38 cellular contexts compared by ENCODE assay signal in the genomic region with DNA sequence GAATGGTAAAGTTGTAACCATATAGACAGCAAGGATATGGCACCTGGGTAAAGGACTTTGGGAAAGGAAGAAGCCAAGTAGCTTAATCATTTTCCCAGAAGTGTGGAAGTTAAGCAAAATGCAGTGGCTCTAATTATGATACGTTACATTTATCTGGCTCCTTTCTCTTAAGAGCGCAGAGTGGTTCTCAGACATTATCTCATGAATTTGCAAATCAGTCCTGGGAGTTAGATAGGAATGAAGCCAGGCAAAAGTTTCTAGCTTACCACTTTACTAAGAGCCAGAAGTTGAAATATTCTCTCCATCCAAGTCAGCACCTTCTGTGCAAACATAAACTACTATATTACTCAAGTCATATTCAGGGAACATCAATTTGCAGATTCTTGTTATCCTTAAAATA. TPM values are rescaled to one million over a fixed set of nuclear protein-coding genes. Genes with fewer than 3 reads are reported as not detected.
"Had no signal": no experiment of that assay in that cellular context is flagged by ENCODE, and none has a peak within 500 bp of the region (broad histone marks: within the 10 kb centered on the region; RNA-seq: fewer than 3 reads in every experiment).

No MANE protein-coding gene starts in this region.

- H3K36me3 ChIP-seq: adrenal gland, ascending aorta, brain microvascular endothelial cell, breast epithelium, cardiac muscle cell had no signal

- H3K9me3 ChIP-seq: adrenal gland, ascending aorta, body of pancreas, breast epithelium had no signal

- H3K27ac Mint-ChIP-seq: activated naive CD4-positive, alpha-beta T cell treated with anti-CD3 and anti-CD28 coated beads for 36 hours; activated naive CD4-positive, alpha-beta T cell treated with anti-CD3 and anti-CD28 coated beads, Interleukin-2, amount 10 ng/mL, durations not matched to agents 7 days and 5 days; activated naive CD4-positive, alpha-beta T cell treated with anti-CD3 and anti-CD28 coated beads, Interleukin-2, amount 50 U/mL, for 24 hours; activated naive CD4-positive, alpha-beta T cell treated with anti-CD3 and anti-CD28 coated beads, Interleukin-2, amount 50 U/mL, for 72 hours; activated naive CD8-positive, alpha-beta T cell; activated naive CD8-positive, alpha-beta T cell treated with anti-CD3 and anti-CD28 coated beads for 36 hours; activated naive CD8-positive, alpha-beta T cell treated with anti-CD3 and anti-CD28 coated beads, Interleukin-2, amount 10 ng/mL, durations not matched to agents 7 days and 5 days; activated naive CD8-positive, alpha-beta T cell treated with anti-CD3 and anti-CD28 coated beads, Interleukin-2, amount 50 U/mL, for 24 hours; activated T-cell treated with anti-CD3 and anti-CD28 coated beads, Interleukin-2, amount 50 U/mL, for 24 hours; activated T-cell treated with anti-CD3 and anti-CD28 coated beads, Interleukin-2, amount 50 U/mL, for 72 hours; activated T-helper 1 cell treated with anti-CD3 and anti-CD28 coated beads, Interleukin-12 subunit alpha, Interleukin-12 subunit beta, Interleukin-2, Interleukin-4 antibody, amounts not matched to agents 30 ng/mL and 10 ng/mL and 1 ng/mL, durations not matched to agents 14 hours and 24 hours and 36 hours; activated T-helper 17 cell treated with anti-CD3 and anti-CD28 coated beads, Interleukin-2, amount 50 U/mL, for 72 hours; activated T-helper 2 cell treated with anti-CD3 and anti-CD28 coated beads, Interferon-gamma antibody, Interleukin-2, Interleukin-4, amounts not matched to agents 10 μg/mL and 5 μg/mL and 100 μg/mL, durations not matched to agents 14 hours and 24 hours and 36 hours; brain had no signal

- H3K36me3 Mint-ChIP-seq: activated naive CD4-positive, alpha-beta T cell treated with anti-CD3 and anti-CD28 coated beads, Interleukin-2, amount 10 ng/mL, durations not matched to agents 7 days and 5 days; activated naive CD4-positive, alpha-beta T cell treated with anti-CD3 and anti-CD28 coated beads, Interleukin-2, amount 50 U/mL, for 24 hours; activated naive CD4-positive, alpha-beta T cell treated with anti-CD3 and anti-CD28 coated beads, Interleukin-2, amount 50 U/mL, for 72 hours; activated naive CD8-positive, alpha-beta T cell; activated naive CD8-positive, alpha-beta T cell treated with anti-CD3 and anti-CD28 coated beads for 36 hours; activated naive CD8-positive, alpha-beta T cell treated with anti-CD3 and anti-CD28 coated beads, Interleukin-2, amount 10 ng/mL, durations not matched to agents 7 days and 5 days; brain had no signal

- H3K4me3 ChIP-seq: adrenal gland, ascending aorta, body of pancreas, breast epithelium, cardiac muscle cell had no signal

- H3K27ac ChIP-seq: adrenal gland, ascending aorta, body of pancreas, brain microvascular endothelial cell, breast epithelium, cardiac muscle cell had no signal

- H3K4me1 Mint-ChIP-seq: activated naive CD4-positive, alpha-beta T cell treated with anti-CD3 and anti-CD28 coated beads, Interleukin-2, amount 10 ng/mL, durations not matched to agents 7 days and 5 days; activated naive CD4-positive, alpha-beta T cell treated with anti-CD3 and anti-CD28 coated beads, Interleukin-2, amount 50 U/mL, for 24 hours; activated naive CD8-positive, alpha-beta T cell treated with anti-CD3 and anti-CD28 coated beads for 36 hours; activated naive CD8-positive, alpha-beta T cell treated with anti-CD3 and anti-CD28 coated beads, Interleukin-2, amount 10 ng/mL, durations not matched to agents 7 days and 5 days; activated naive CD8-positive, alpha-beta T cell treated with anti-CD3 and anti-CD28 coated beads, Interleukin-2, amount 50 U/mL, for 24 hours; brain; central memory CD8-positive, alpha-beta T cell had no signal

- H3K4me1 ChIP-seq: adrenal gland, ascending aorta, body of pancreas, breast epithelium had no signal

- H3K27me3 Mint-ChIP-seq: activated naive CD4-positive, alpha-beta T cell treated with anti-CD3 and anti-CD28 coated beads, Interleukin-2, amount 10 ng/mL, durations not matched to agents 7 days and 5 days; activated naive CD4-positive, alpha-beta T cell treated with anti-CD3 and anti-CD28 coated beads, Interleukin-2, amount 50 U/mL, for 24 hours; central memory CD8-positive, alpha-beta T cell had no signal

- H3K9me3 Mint-ChIP-seq: activated naive CD4-positive, alpha-beta T cell treated with anti-CD3 and anti-CD28 coated beads for 36 hours; activated naive CD4-positive, alpha-beta T cell treated with anti-CD3 and anti-CD28 coated beads, Interleukin-2, amount 10 ng/mL, durations not matched to agents 7 days and 5 days; activated naive CD4-positive, alpha-beta T cell treated with anti-CD3 and anti-CD28 coated beads, Interleukin-2, amount 50 U/mL, for 24 hours; activated naive CD4-positive, alpha-beta T cell treated with anti-CD3 and anti-CD28 coated beads, Interleukin-2, amount 50 U/mL, for 72 hours; activated naive CD8-positive, alpha-beta T cell treated with anti-CD3 and anti-CD28 coated beads for 36 hours; activated naive CD8-positive, alpha-beta T cell treated with anti-CD3 and anti-CD28 coated beads, Interleukin-2, amount 10 ng/mL, durations not matched to agents 7 days and 5 days; activated naive CD8-positive, alpha-beta T cell treated with anti-CD3 and anti-CD28 coated beads, Interleukin-2, amount 50 U/mL, for 24 hours; activated T-cell treated with anti-CD3 and anti-CD28 coated beads, Interleukin-2, amount 50 U/mL, for 24 hours; activated T-cell treated with anti-CD3 and anti-CD28 coated beads, Interleukin-2, amount 50 U/mL, for 4 hours; activated T-cell treated with anti-CD3 and anti-CD28 coated beads, Interleukin-2, amount 50 U/mL, for 72 hours; activated T-helper 1 cell treated with anti-CD3 and anti-CD28 coated beads, Interleukin-12 subunit alpha, Interleukin-12 subunit beta, Interleukin-2, Interleukin-4 antibody, amounts not matched to agents 30 ng/mL and 10 ng/mL and 1 ng/mL, durations not matched to agents 14 hours and 24 hours and 36 hours; activated T-helper 17 cell treated with anti-CD3 and anti-CD28 coated beads, Interleukin-2, amount 50 U/mL, for 72 hours; activated T-helper 2 cell treated with anti-CD3 and anti-CD28 coated beads, Interferon-gamma antibody, Interleukin-2, Interleukin-4, amounts not matched to agents 10 μg/mL and 5 μg/mL and 100 μg/mL, durations not matched to agents 14 hours and 24 hours and 36 hours had no signal

- ATAC-seq: activated naive CD4-positive, alpha-beta T cell treated with anti-CD3 and anti-CD28 coated beads, Interleukin-2, amount 50 U/mL, for 72 hours; activated naive CD8-positive, alpha-beta T cell treated with anti-CD3 and anti-CD28 coated beads, Interleukin-2, amount 50 U/mL, for 24 hours; activated T-cell treated with anti-CD3 and anti-CD28 coated beads, Interleukin-2, amount 50 U/mL, for 4 hours; activated T-cell treated with anti-CD3 and anti-CD28 coated beads, Interleukin-2, amount 50 U/mL, for 72 hours; activated T-helper 17 cell treated with anti-CD3 and anti-CD28 coated beads, Interleukin-2, amount 50 U/mL, for 72 hours; body of pancreas had no signal

- H3K27me3 ChIP-seq: ascending aorta, body of pancreas, brain microvascular endothelial cell, breast epithelium had no signal

- DNase-seq: activated effector memory CD4-positive, alpha-beta T cell treated with anti-CD3 and anti-CD28 coated beads, Interleukin-2, amount 50 U/mL, for 16 hours; activated effector memory CD4-positive, alpha-beta T cell treated with Interleukin-2 at 50 U/mL for 16 hours; activated gamma-delta T cell; activated gamma-delta T cell treated with Interleukin-2 at 50 U/mL for 16 hours; activated naive CD4-positive, alpha-beta T cell; activated naive CD4-positive, alpha-beta T cell treated with anti-CD3 and anti-CD28 coated beads for 36 hours; activated naive CD4-positive, alpha-beta T cell treated with anti-CD3 and anti-CD28 coated beads, Interleukin-2, amount 10 ng/mL, durations not matched to agents 7 days and 5 days; activated naive CD4-positive, alpha-beta T cell treated with anti-CD3 and anti-CD28 coated beads, Interleukin-2, amount 50 U/mL, for 16 hours; activated naive CD4-positive, alpha-beta T cell treated with Interleukin-2 at 50 U/mL for 16 hours; activated naive CD8-positive, alpha-beta T cell treated with anti-CD3 and anti-CD28 coated beads for 36 hours; activated naive CD8-positive, alpha-beta T cell treated with anti-CD3 and anti-CD28 coated beads, Interleukin-2, amount 10 ng/mL, durations not matched to agents 7 days and 5 days; activated naive CD8-positive, alpha-beta T cell treated with anti-CD3 and anti-CD28 coated beads, Interleukin-2, amount 50 U/mL, for 24 hours; activated T-cell treated with anti-CD3 and anti-CD28 coated beads, Interleukin-2, amount 50 U/mL, for 1 hour; activated T-cell treated with anti-CD3 and anti-CD28 coated beads, Interleukin-2, amount 50 U/mL, for 24 hours; activated T-cell treated with anti-CD3 and anti-CD28 coated beads, Interleukin-2, amount 50 U/mL, for 4 hours; activated T-cell treated with anti-CD3 and anti-CD28 coated beads, Interleukin-2, amount 50 U/mL, for 48 hours; activated T-cell treated with anti-CD3 and anti-CD28 coated beads, Interleukin-2, amount 50 U/mL, for 72 hours; adrenal gland; amniotic stem cell; amygdala; anterior cingulate cortex; aorta; body of pancreas; brain microvascular endothelial cell; caudate nucleus; central memory CD4-positive, alpha-beta T cell; cerebellar nuclear complex had no signal

- H3K4me3 Mint-ChIP-seq: activated naive CD4-positive, alpha-beta T cell treated with anti-CD3 and anti-CD28 coated beads for 36 hours; activated naive CD4-positive, alpha-beta T cell treated with anti-CD3 and anti-CD28 coated beads, Interleukin-2, amount 10 ng/mL, durations not matched to agents 7 days and 5 days; activated naive CD4-positive, alpha-beta T cell treated with anti-CD3 and anti-CD28 coated beads, Interleukin-2, amount 50 U/mL, for 24 hours; activated naive CD8-positive, alpha-beta T cell; activated naive CD8-positive, alpha-beta T cell treated with anti-CD3 and anti-CD28 coated beads for 36 hours; activated naive CD8-positive, alpha-beta T cell treated with anti-CD3 and anti-CD28 coated beads, Interleukin-2, amount 10 ng/mL, durations not matched to agents 7 days and 5 days; activated naive CD8-positive, alpha-beta T cell treated with anti-CD3 and anti-CD28 coated beads, Interleukin-2, amount 50 U/mL, for 24 hours; activated T-cell treated with anti-CD3 and anti-CD28 coated beads, Interleukin-2, amount 50 U/mL, for 24 hours; activated T-cell treated with anti-CD3 and anti-CD28 coated beads, Interleukin-2, amount 50 U/mL, for 4 hours; activated T-cell treated with anti-CD3 and anti-CD28 coated beads, Interleukin-2, amount 50 U/mL, for 72 hours; activated T-helper 1 cell treated with anti-CD3 and anti-CD28 coated beads, Interleukin-12 subunit alpha, Interleukin-12 subunit beta, Interleukin-2, Interleukin-4 antibody, amounts not matched to agents 30 ng/mL and 10 ng/mL and 1 ng/mL, durations not matched to agents 14 hours and 24 hours and 36 hours; activated T-helper 17 cell treated with anti-CD3 and anti-CD28 coated beads, Interleukin-2, amount 50 U/mL, for 72 hours; brain; central memory CD8-positive, alpha-beta T cell had no signal

RNA-seq across cellular contexts. Expression of a gene that starts 10.9 kb away (rescaled TPM):
- total RNA-seq: activated naive CD4-positive, alpha-beta T cell treated with anti-CD3 and anti-CD28 coated beads for 36 hours; activated naive CD4-positive, alpha-beta T cell treated with anti-CD3 and anti-CD28 coated beads, Interleukin-2, amount 50 U/mL, for 72 hours; activated naive CD8-positive, alpha-beta T cell treated with anti-CD3 and anti-CD28 coated beads for 36 hours; activated naive CD8-positive, alpha-beta T cell treated with anti-CD3 and anti-CD28 coated beads, Interleukin-2, amount 10 ng/mL, durations not matched to agents 7 days and 5 days; activated T-cell treated with anti-CD3 and anti-CD28 coated beads, Interleukin-2, amount 50 U/mL, for 72 hours; activated T-helper 1 cell treated with anti-CD3 and anti-CD28 coated beads, Interleukin-12 subunit alpha, Interleukin-12 subunit beta, Interleukin-2, Interleukin-4 antibody, amounts not matched to agents 30 ng/mL and 10 ng/mL and 1 ng/mL, durations not matched to agents 14 hours and 24 hours and 36 hours; activated T-helper 17 cell treated with anti-CD3 and anti-CD28 coated beads, Interleukin-2, amount 50 U/mL, for 72 hours; activated T-helper 2 cell treated with anti-CD3 and anti-CD28 coated beads, Interferon-gamma antibody, Interleukin-2, Interleukin-4, amounts not matched to agents 10 μg/mL and 5 μg/mL and 100 μg/mL, durations not matched to agents 14 hours and 24 hours and 36 hours had no signal
